Comparison of ENCODE assay signal across 7 cellular contexts in the genomic region with DNA sequence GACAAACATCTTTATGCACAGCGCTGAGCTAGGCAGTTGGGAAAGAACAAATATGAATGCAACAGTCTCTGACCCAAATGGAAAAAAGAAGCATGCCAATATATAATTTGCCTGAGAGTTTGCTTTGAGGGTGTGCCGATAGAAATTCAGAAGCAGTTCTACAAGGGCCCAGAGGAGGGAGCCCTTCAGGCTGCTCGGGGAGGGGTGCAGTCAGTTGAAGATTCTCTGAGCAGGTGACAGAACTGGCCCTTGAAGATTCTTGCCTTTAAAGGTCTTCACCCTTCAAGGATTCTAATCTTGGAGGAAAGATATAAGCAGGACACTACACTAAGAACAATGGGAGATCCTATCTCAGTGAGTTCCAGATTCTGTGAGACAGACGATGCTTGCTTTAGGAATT.
A peak's percentile ranks its signal among the peaks of the same experiment; 100 is the strongest.
DNase-seq lines count a peak whose midpoint lies in the region; ATAC-seq and TF ChIP-seq lines count a peak whose summit lies in the region.

No MANE protein-coding gene starts in this region.

- DNase-seq in SW480 (ENCODE audit: low spot score) = peak; percentile 29
- peak; percentile 57 for DNase-seq in iPS-NIHi11 (ENCODE audit: low spot score)
- no peak for DNase-seq in activated gamma-delta T cell treated with Interleukin-2 at 50 U/mL for 16 hours
- no peak for DNase-seq in KG1 (lab: John Stamatoyannopoulos, UW)

- ATAC-seq in HG02852 (IDR thresholded peaks at IDR 0.05; ENCODE audit: unreplicated experiment) (peak; percentile 52), HG03135 (IDR thresholded peaks at IDR 0.05; ENCODE audit: unreplicated experiment) (no peak)

- peak; percentile 63 for TF ChIP-seq CTCF in GM12874 (IDR thresholded peaks at IDR 0.05; ENCODE audit: insufficient read depth, low read depth, low read length)

Comparison
In these comparisons a context has a peak if more than half of its experiments do, and no peak if none do; other contexts are left out.
1. DNase-seq: peak in SW480 (single experiment) and iPS-NIHi11 (single experiment); none in activated gamma-delta T cell treated with Interleukin-2 at 50 U/mL for 16 hours (single experiment) and KG1 (single experiment).